ENCODE assay signal across 8 cellular contexts in the genomic region with DNA sequence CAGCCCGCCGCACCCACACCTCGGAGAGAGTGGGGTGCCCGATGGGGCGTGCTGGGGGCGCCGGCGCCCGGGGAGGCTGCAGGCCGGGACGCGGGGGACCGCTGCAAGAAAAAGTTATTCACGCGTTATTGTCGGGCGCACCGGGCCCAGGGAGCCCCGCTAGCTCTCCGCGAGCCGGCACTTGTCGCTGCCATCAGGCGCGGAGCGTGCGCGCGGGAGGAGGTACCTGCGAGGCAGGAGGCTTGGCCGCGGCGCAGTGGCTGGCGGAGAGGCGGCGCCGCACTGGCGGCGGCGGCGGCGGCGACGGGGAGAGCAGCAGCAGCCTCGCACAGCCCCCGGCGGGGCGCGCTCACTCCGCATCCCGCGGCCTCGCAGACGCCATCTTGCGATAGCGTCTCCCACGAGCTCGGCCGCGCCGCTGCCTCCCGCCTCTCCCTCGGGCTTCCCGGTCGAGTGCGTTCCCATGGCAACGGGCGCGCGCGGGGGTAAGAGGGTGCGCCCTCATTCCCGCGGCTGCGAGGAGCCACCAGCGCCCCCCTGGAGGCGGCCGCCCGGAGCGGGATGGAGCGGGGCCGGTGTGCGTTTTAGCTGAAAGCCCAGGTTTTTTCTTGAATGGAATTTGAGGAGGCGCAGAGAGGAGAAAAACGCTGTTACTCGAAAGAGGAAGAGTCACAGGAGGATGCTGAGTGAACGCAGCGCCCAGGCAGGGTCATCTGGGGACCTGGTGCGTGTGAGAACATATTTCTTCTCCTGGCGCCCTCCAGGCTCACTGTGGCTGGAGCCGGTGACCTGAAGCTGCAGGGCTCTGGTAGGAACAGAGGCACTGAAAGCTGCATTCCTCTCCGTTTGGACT. TPM values are rescaled to one million over a fixed set of nuclear protein-coding genes. Genes with fewer than 3 reads are reported as not detected.
DNase-seq lines count a peak whose midpoint lies in the region; ATAC-seq and TF ChIP-seq lines count a peak whose summit lies in the region.

A gene with protein sequence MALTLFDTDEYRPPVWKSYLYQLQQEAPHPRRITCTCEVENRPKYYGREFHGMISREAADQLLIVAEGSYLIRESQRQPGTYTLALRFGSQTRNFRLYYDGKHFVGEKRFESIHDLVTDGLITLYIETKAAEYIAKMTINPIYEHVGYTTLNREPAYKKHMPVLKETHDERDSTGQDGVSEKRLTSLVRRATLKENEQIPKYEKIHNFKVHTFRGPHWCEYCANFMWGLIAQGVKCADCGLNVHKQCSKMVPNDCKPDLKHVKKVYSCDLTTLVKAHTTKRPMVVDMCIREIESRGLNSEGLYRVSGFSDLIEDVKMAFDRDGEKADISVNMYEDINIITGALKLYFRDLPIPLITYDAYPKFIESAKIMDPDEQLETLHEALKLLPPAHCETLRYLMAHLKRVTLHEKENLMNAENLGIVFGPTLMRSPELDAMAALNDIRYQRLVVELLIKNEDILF (minus strand): TSS at position 402 of the 853 bp plus-strand sequence. CDS start 469 bp downstream, outside the sequence.

- CTCF ChIA-PET in HEK293 (lab: Yijun Ruan, JAX), result interaction anchor here (0.7 to 2.2 kb wide), 8 partner anchors 19 to 256 kb away, joined by 3 to 7 read pairs (median 4); no protein-coding TSS in a partner anchor
- CTCF ChIA-PET in mammary epithelial cell (lab: Charles Lee; ENCODE audit: low non-redundant PET), result interaction anchor here (0.5 to 0.6 kb wide), 2 partner anchors 86 to 233 kb away, joined by 3 to 5 read pairs; no protein-coding TSS in a partner anchor

- H3K36me3 ChIP-seq in HEK293 (ENCODE audit: control insufficient read depth in 2 of 2, insufficient read depth in 1 of 2, low read length in 2 of 2) (no peaks in the 10 kb centered on the region; a peak in 1 of 3 replicates), WERI-Rb-1 (peaks cover 3% of the 10 kb centered on the region; the same call in 1 of the 2 replicates), mammary epithelial cell (ENCODE audit: insufficient read depth, low read length) (no peaks in the 10 kb centered on the region), spleen (no peaks in the 10 kb centered on the region)

- intact Hi-C loops in mammary epithelial cell (cut with micrococcal nuclease) (loop anchor here (10.0 kb wide), 1 partner anchor 1090 kb away; a partner anchor contains a TSS), spleen (cut with DNase I; ENCODE audit: low total_unique reads) (no loop called here)

- H3K4me3 ChIP-seq in HEK293 (ENCODE audit: low read depth, low read length) (peak within 1 kb of the TSS; percentile 62), WERI-Rb-1 (ENCODE audit: low read depth, low read length) (peak within 1 kb of the TSS; percentile 94), mammary epithelial cell (replicated peaks in 1 of 3; ENCODE audit: insufficient read depth in 1 of 3, low read depth in 2 of 3, low read length in 3 of 3) (peak within 1 kb of the TSS; percentile 64 to 77 (median 66)), spleen (peak within 1 kb of the TSS; percentile 61 to 79 (median 74))

- DNase-seq in G401 (ENCODE audit: low spot score) (peak; percentile 66), NCI-H1417 treated with DMSO at 0.1 percent for 48 hours (lab: John Stamatoyannopoulos, UW) (peak; percentile 77), WERI-Rb-1 (peak; percentile 95), mammary epithelial cell (peak; percentile 59), iris pigment epithelial cell (ENCODE audit: low read depth) (peak; percentile 71), spleen (peak; percentile 89)

- H3K79me2 ChIP-seq in mammary epithelial cell (ENCODE audit: insufficient read depth, low read length), result no peaks in the 10 kb centered on the region

- no peaks in the 10 kb centered on the region for H4K20me1 ChIP-seq in mammary epithelial cell (ENCODE audit: insufficient read depth, low read length)

- POLR2A ChIA-PET in HEK293 (lab: Yijun Ruan, JAX), result interaction anchor here (0.6 to 1.4 kb wide), 4 partner anchors 15 to 1092 kb away, joined by 3 to 4 read pairs (median 3); a partner anchor contains a TSS

- TF ChIP-seq CTCF in HEK293 (tag by site-specific recombination; IDR thresholded peaks at IDR 0.05) (peak; percentile 95), WERI-Rb-1 (IDR thresholded peaks at IDR 0.05; ENCODE audit: low read depth, low read length) (no peak), mammary epithelial cell (conservative IDR thresholded peaks at IDR 0.05 in 1 of 2, IDR thresholded peaks at IDR 0.05 in 1 of 2; ENCODE audit: extremely low read depth in 1 of 2, insufficient read depth in 1 of 2, low read depth in 1 of 2, low read length in 2 of 2) (peak in 1 of 2 donors; percentile 3), spleen (IDR thresholded peaks at IDR 0.05 in 8 of 11, conservative IDR thresholded peaks at IDR 0.05 in 3 of 11) (peak in 2 of 11 experiments; percentile 6 to 7)

- H3K4me2 ChIP-seq in mammary epithelial cell (ENCODE audit: insufficient read depth, low read depth, low read length), result peak within 1 kb of the TSS; percentile 98

- 10% methylated on average over 7 of the region's 92 CpGs for WGBS in mammary epithelial cell (ENCODE audit: low coverage, missing lambda C conversion rate)
- WGBS in spleen, 5 donors, result 0 to 1% (median 1%) methylated on average over 46 to 92 of the region's 92 CpGs

- BruUV-seq in mammary epithelial cell (replicated peaks; lab: Mats Ljungman, UMichigan), result no TSS peak

- H3K27me3 ChIP-seq in WERI-Rb-1 (ENCODE audit: insufficient read depth, low read depth, severe bottlenecking) (no peaks in the 10 kb centered on the region), mammary epithelial cell (ENCODE audit: insufficient read depth, low read length) (peaks cover 6% of the 10 kb centered on the region), spleen (replicated peaks in 1 of 7) (peaks cover 0 to 76% (median 20%) of the 10 kb centered on the region in 7 donors)

- TF ChIP-seq POLR2A in spleen (IDR thresholded peaks at IDR 0.05), result no peak

- H3K27ac ChIP-seq in HEK293 (ENCODE audit: extremely low read depth, low read depth, low read length), result peak within 1 kb of the TSS; percentile 94
- peak within 1 kb of the TSS; percentile 96 for H3K27ac ChIP-seq in WERI-Rb-1
- no peak within 1 kb of the TSS for H3K27ac ChIP-seq in mammary epithelial cell (ENCODE audit: insufficient read depth, low read depth, low read length)
- H3K27ac ChIP-seq in spleen, result peak within 1 kb of the TSS in 7 of 8 donors; percentile 59 to 86 (median 79)

- H2AFZ ChIP-seq in mammary epithelial cell (ENCODE audit: low read depth, low read length), result peak within 1 kb of the TSS; percentile 90

- in situ Hi-C loops in G401 (cut with HindIII; ENCODE audit: low sequenced_read_pairs), result no loop called here
- in situ Hi-C loops in mammary epithelial cell (cut with MboI; ENCODE audit: low sequenced_read_pairs in 2 of 2), result no loop called here

- dilution Hi-C loops in mammary epithelial cell (cut with HindIII; ENCODE audit: low sequenced_read_pairs), result no loop called here

- H3K4me1 ChIP-seq in HEK293 (ENCODE audit: control insufficient read depth, insufficient read depth, low read length), result peaks cover 24% of the 10 kb centered on the region
- peaks cover 4% of the 10 kb centered on the region for H3K4me1 ChIP-seq in mammary epithelial cell (ENCODE audit: insufficient read depth, low read length)
- peaks cover 0 to 26% (median 14%) of the 10 kb centered on the region in 6 donors for H3K4me1 ChIP-seq in spleen

- H3K9ac ChIP-seq in mammary epithelial cell (ENCODE audit: insufficient read depth, low read length), result no peak within 1 kb of the TSS

- ATAC-seq in HG03097 (IDR thresholded peaks at IDR 0.05; ENCODE audit: low FRiP score, unreplicated experiment), result no peak

- H3K9me3 ChIP-seq in HEK293 (ENCODE audit: control insufficient read depth, insufficient read depth, low read depth, low read length), result no peaks in the 10 kb centered on the region
- H3K9me3 ChIP-seq in WERI-Rb-1 (ENCODE audit: severe bottlenecking), result no peaks in the 10 kb centered on the region
- H3K9me3 ChIP-seq in mammary epithelial cell (replicated peaks; ENCODE audit: insufficient read depth, low read length), result no peaks in the 10 kb centered on the region
- H3K9me3 ChIP-seq in spleen, result no peaks in the 10 kb centered on the region

TF ChIP-seq in HEK293, 187 proteins besides CTCF, POLR2A, EP300 and RAD21 (continues in another document):
- no peak for TF ChIP-seq ZNF292 (tag by site-specific recombination; IDR thresholded peaks at IDR 0.05; ENCODE audit: borderline replicate concordance, low read depth)
- peak; percentile 31; the same call in 1 of the 2 replicates for TF ChIP-seq ZNF596 (tag by site-specific recombination; IDR thresholded peaks at IDR 0.05)
- TF ChIP-seq, protein P1, sequence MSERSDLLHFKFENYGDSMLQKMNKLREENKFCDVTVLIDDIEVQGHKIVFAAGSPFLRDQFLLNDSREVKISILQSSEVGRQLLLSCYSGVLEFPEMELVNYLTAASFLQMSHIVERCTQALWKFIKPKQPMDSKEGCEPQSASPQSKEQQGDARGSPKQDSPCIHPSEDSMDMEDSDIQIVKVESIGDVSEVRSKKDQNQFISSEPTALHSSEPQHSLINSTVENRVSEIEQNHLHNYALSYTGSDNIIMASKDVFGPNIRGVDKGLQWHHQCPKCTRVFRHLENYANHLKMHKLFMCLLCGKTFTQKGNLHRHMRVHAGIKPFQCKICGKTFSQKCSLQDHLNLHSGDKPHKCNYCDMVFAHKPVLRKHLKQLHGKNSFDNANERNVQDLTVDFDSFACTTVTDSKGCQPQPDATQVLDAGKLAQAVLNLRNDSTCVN (tag by site-specific recombination; optimal IDR thresholded peaks at IDR 0.05), result peak; percentile 91

RNA-seq across cellular contexts. Expression of the gene that starts here (rescaled TPM):
- total RNA-seq in G401 (2014; rRNA removed; shearing (Covaris generic)), result 0.34 TPM in 1 of 2 replicates, not detected in the other
- total RNA-seq in mammary epithelial cell (1 to 10 TPM; 2.3 to 4.5 TPM), spleen (10 to 100 TPM in 4 of 7 donors, 1 to 10 TPM in 3; 5.4 to 14.6 (median 10.5) TPM)
- polyA plus RNA-seq in mammary epithelial cell (8.2 TPM), spleen (10 to 100 TPM in 1 of 3 donors, 1 to 10 TPM in 2; 7.0 to 12.4 (median 8.2) TPM)
- 1.8 TPM for polyA minus RNA-seq in mammary epithelial cell

Comparison
In these comparisons a context has a peak if more than half of its experiments do, and no peak if none do; other contexts are left out.
1. Peak in DNase-seq in G401; RNA of the gene not detected or under 1 TPM.